Comparison of ENCODE assay signal across 8 cellular contexts in genomic region chr6:32844839-32845372, GRCh38. TPM values are rescaled to one million over a fixed set of nuclear protein-coding genes. Genes with fewer than 3 reads are reported as not detected.
A peak's percentile ranks its signal among the peaks of the same experiment; 100 is the strongest.
DNase-seq lines count a peak whose midpoint lies in the region; ATAC-seq and TF ChIP-seq lines count a peak whose summit lies in the region.

No MANE protein-coding gene starts in this region.

- H3K27ac ChIP-seq in smooth muscle cell (ENCODE audit: low read depth), result no peak overlapping the region

- peak overlapping the region; percentile 99 for H3K4me3 Mint-ChIP-seq in T-helper 2 cell treated with Interferon-gamma antibody and Interleukin-4, amounts not matched to agents 5 μg/mL and 100 μg/mL, for 36 hours
- peak overlapping the region; percentile 94 for H3K4me3 Mint-ChIP-seq in glutamatergic neuron (ENCODE audit: unreplicated experiment)

- H3K9ac ChIP-seq in smooth muscle cell (ENCODE audit: low read depth), result no peak overlapping the region

- no peaks in the 10 kb centered on the region for H4K20me1 ChIP-seq in smooth muscle cell (ENCODE audit: low read depth)

- H3K9me3 ChIP-seq in smooth muscle cell (replicated peaks; ENCODE audit: low read depth), result no peaks in the 10 kb centered on the region

- peak overlapping the region; percentile 92 for H3K4me2 ChIP-seq in smooth muscle cell

- H3K4me3 ChIP-seq in smooth muscle cell, result peak overlapping the region; percentile 88

- peaks cover 56% of the 10 kb centered on the region for H3K27me3 ChIP-seq in smooth muscle cell (ENCODE audit: low read depth)

- DNase-seq in T-helper 2 cell treated with Interferon-gamma antibody and Interleukin-4, amounts not matched to agents 5 μg/mL and 100 μg/mL, for 36 hours (ENCODE audit: low spot score), result no peak
- DNase-seq in glutamatergic neuron, result no peak
- no peak for DNase-seq in smooth muscle cell (lab: John Stamatoyannopoulos, UW; ENCODE audit: unreplicated experiment)
- DNase-seq in D341Med (ENCODE audit: low spot score), result no peak
- DNase-seq in NCI-H2029 treated with DMSO at 0.1 percent for 48 hours (lab: John Stamatoyannopoulos, UW), result no peak

- ATAC-seq in GM21576 (IDR thresholded peaks at IDR 0.05; ENCODE audit: unreplicated experiment), result peak; percentile 0
- ATAC-seq in GM21360 (IDR thresholded peaks at IDR 0.05; ENCODE audit: unreplicated experiment), result no peak
- no peak for ATAC-seq in HG02852 (IDR thresholded peaks at IDR 0.05; ENCODE audit: unreplicated experiment)

- 33% methylated on average over 14 of the region's 18 CpGs for WGBS in smooth muscle cell (ENCODE audit: low lambda C conversion rate)

- peak overlapping the region; percentile 99 for H2AFZ ChIP-seq in smooth muscle cell (ENCODE audit: low read depth)

- H3K36me3 Mint-ChIP-seq in T-helper 2 cell treated with Interferon-gamma antibody and Interleukin-4, amounts not matched to agents 5 μg/mL and 100 μg/mL, for 36 hours (ENCODE audit: low read depth), result peaks cover 92% of the 10 kb centered on the region
- no peaks in the 10 kb centered on the region for H3K36me3 Mint-ChIP-seq in glutamatergic neuron (ENCODE audit: unreplicated experiment)

- H3K9me3 Mint-ChIP-seq in T-helper 2 cell treated with Interferon-gamma antibody and Interleukin-4, amounts not matched to agents 5 μg/mL and 100 μg/mL, for 36 hours, result no peaks in the 10 kb centered on the region
- peaks cover 5% of the 10 kb centered on the region for H3K9me3 Mint-ChIP-seq in glutamatergic neuron (ENCODE audit: unreplicated experiment)

- H3K27ac Mint-ChIP-seq in T-helper 2 cell treated with Interferon-gamma antibody and Interleukin-4, amounts not matched to agents 5 μg/mL and 100 μg/mL, for 36 hours, result peak overlapping the region; percentile 98
- H3K27ac Mint-ChIP-seq in glutamatergic neuron (ENCODE audit: unreplicated experiment), result no peak overlapping the region

- no peaks in the 10 kb centered on the region for H3K4me1 ChIP-seq in smooth muscle cell (ENCODE audit: low read depth)

- TF ChIP-seq CTCF in glutamatergic neuron (IDR thresholded peaks at IDR 0.05; ENCODE audit: partially characterized antibody, unreplicated experiment) (no peak), smooth muscle cell (IDR thresholded peaks at IDR 0.05; ENCODE audit: borderline replicate concordance, insufficient read depth, poor library complexity, severe bottlenecking) (no peak)

- H3K79me2 ChIP-seq in smooth muscle cell (ENCODE audit: low read depth), result no peaks in the 10 kb centered on the region

- H3F3A ChIP-seq in smooth muscle cell (ENCODE audit: low read depth), result no peaks in the 10 kb centered on the region

- no peaks in the 10 kb centered on the region for H3K36me3 ChIP-seq in smooth muscle cell (ENCODE audit: low read depth)

- peaks cover 72% of the 10 kb centered on the region for H3K4me1 Mint-ChIP-seq in T-helper 2 cell treated with Interferon-gamma antibody and Interleukin-4, amounts not matched to agents 5 μg/mL and 100 μg/mL, for 36 hours (ENCODE audit: low read depth)
- peaks cover 5% of the 10 kb centered on the region for H3K4me1 Mint-ChIP-seq in glutamatergic neuron (ENCODE audit: low read depth, unreplicated experiment)

- H3K27me3 Mint-ChIP-seq in T-helper 2 cell treated with Interferon-gamma antibody and Interleukin-4, amounts not matched to agents 5 μg/mL and 100 μg/mL, for 36 hours (ENCODE audit: low read depth), result no peaks in the 10 kb centered on the region
- peaks cover 15% of the 10 kb centered on the region for H3K27me3 Mint-ChIP-seq in glutamatergic neuron (ENCODE audit: unreplicated experiment)

RNA-seq across cellular contexts. Expression of gene PSMB8, which starts 1.1 kb away (rescaled TPM):
- total RNA-seq in glutamatergic neuron (ENCODE audit: unreplicated experiment) (not detected), smooth muscle cell (5.0 and 10.2 TPM in 2 replicates)
- polyA plus RNA-seq in smooth muscle cell, result 16.7 and 22.2 TPM in 2 replicates

RNA-seq across cellular contexts. Expression of gene TAP2, which starts 6.4 kb away (rescaled TPM):
- total RNA-seq in glutamatergic neuron (ENCODE audit: unreplicated experiment) (1.9 TPM), smooth muscle cell (5.3 and 6.1 TPM in 2 replicates)
- 0.40 and 1.5 TPM in 2 replicates for polyA plus RNA-seq in smooth muscle cell

RNA-seq across cellular contexts. Expression of gene TAP1, which starts 8.6 kb away (rescaled TPM):
- total RNA-seq in glutamatergic neuron (ENCODE audit: unreplicated experiment) (0.25 TPM), smooth muscle cell (11.2 and 13.7 TPM in 2 replicates)
- 18.4 and 22.4 TPM in 2 replicates for polyA plus RNA-seq in smooth muscle cell

RNA-seq across cellular contexts. Expression of gene PSMB9, which starts 9.1 kb away (rescaled TPM):
- total RNA-seq in glutamatergic neuron (ENCODE audit: unreplicated experiment), result not detected
- 0.63 TPM in 1 of 2 replicates, not detected in the other for total RNA-seq in smooth muscle cell
- 1.7 and 2.2 TPM in 2 replicates for polyA plus RNA-seq in smooth muscle cell

RNA-seq across cellular contexts. Expression of gene HLA-DOB, which starts 28.1 kb away (rescaled TPM):
- total RNA-seq in glutamatergic neuron (ENCODE audit: unreplicated experiment) (not detected), smooth muscle cell (0.09 and 1.4 TPM in 2 replicates)
- polyA plus RNA-seq in smooth muscle cell, result not detected in 2 replicates
